In the genomic region with DNA sequence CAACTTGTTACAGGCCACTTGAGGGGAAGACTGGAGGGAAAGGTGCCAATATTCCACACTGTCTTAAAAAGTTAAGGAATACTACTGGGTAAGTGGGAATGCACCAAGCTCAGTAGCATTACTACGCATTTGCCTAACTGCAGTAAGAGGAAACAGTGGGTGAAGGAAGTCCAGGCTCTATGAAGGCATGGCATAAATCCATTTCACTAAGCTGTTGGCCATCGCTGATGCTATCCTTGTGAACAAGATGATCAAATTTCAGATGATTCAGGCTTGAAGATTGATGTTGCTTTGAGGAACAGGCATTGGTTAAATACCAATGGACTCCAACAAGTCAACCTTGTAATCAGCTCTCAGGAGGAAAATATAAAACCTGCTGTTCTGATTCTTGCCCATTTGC, we compare ENCODE assay signal across 1 cellular context.
TF ChIP-seq lines count a peak whose summit lies in the region.

No MANE protein-coding gene starts in this region.

TF ChIP-seq in K562, 482 proteins besides CTCF, POLR2A, EP300 and RAD21:
- TF ChIP-seq ZNF175 (CRISPR knock-in tag; IDR thresholded peaks at IDR 0.05; ENCODE audit: low read depth) (no peak), SAFB (IDR thresholded peaks at IDR 0.05; ENCODE audit: borderline replicate concordance, low read depth, low read length) (no peak), RBFOX2 (IDR thresholded peaks at IDR 0.05; ENCODE audit: low read depth, low read length) (no peak), ETV5 (CRISPR knock-in tag; IDR thresholded peaks at IDR 0.05; ENCODE audit: low read depth) (no peak), POLR2H (tag; IDR thresholded peaks at IDR 0.05; ENCODE audit: low read depth) (no peak), POLR2AphosphoS2 (IDR thresholded peaks at IDR 0.05; ENCODE audit: low read length) (no peak), MEF2A (IDR thresholded peaks at IDR 0.05; ENCODE audit: control insufficient read depth, low read depth, low read length) (no peak), ZNF589 (CRISPR knock-in tag; IDR thresholded peaks at IDR 0.05; ENCODE audit: low read depth) (no peak), BHLHE40 (IDR thresholded peaks at IDR 0.05; ENCODE audit: low read length) (no peak), C11orf30 (IDR thresholded peaks at IDR 0.05; ENCODE audit: low read depth) (no peak), NFIC (IDR thresholded peaks at IDR 0.05) (no peak), FOS (IDR thresholded peaks at IDR 0.05; ENCODE audit: extremely low read depth, insufficient read length) (no peak), ZNF311 (CRISPR knock-in tag; IDR thresholded peaks at IDR 0.05) (no peak), ZNF12 (CRISPR knock-in tag; IDR thresholded peaks at IDR 0.05) (no peak)
- TF ChIP-seq, protein P1, sequence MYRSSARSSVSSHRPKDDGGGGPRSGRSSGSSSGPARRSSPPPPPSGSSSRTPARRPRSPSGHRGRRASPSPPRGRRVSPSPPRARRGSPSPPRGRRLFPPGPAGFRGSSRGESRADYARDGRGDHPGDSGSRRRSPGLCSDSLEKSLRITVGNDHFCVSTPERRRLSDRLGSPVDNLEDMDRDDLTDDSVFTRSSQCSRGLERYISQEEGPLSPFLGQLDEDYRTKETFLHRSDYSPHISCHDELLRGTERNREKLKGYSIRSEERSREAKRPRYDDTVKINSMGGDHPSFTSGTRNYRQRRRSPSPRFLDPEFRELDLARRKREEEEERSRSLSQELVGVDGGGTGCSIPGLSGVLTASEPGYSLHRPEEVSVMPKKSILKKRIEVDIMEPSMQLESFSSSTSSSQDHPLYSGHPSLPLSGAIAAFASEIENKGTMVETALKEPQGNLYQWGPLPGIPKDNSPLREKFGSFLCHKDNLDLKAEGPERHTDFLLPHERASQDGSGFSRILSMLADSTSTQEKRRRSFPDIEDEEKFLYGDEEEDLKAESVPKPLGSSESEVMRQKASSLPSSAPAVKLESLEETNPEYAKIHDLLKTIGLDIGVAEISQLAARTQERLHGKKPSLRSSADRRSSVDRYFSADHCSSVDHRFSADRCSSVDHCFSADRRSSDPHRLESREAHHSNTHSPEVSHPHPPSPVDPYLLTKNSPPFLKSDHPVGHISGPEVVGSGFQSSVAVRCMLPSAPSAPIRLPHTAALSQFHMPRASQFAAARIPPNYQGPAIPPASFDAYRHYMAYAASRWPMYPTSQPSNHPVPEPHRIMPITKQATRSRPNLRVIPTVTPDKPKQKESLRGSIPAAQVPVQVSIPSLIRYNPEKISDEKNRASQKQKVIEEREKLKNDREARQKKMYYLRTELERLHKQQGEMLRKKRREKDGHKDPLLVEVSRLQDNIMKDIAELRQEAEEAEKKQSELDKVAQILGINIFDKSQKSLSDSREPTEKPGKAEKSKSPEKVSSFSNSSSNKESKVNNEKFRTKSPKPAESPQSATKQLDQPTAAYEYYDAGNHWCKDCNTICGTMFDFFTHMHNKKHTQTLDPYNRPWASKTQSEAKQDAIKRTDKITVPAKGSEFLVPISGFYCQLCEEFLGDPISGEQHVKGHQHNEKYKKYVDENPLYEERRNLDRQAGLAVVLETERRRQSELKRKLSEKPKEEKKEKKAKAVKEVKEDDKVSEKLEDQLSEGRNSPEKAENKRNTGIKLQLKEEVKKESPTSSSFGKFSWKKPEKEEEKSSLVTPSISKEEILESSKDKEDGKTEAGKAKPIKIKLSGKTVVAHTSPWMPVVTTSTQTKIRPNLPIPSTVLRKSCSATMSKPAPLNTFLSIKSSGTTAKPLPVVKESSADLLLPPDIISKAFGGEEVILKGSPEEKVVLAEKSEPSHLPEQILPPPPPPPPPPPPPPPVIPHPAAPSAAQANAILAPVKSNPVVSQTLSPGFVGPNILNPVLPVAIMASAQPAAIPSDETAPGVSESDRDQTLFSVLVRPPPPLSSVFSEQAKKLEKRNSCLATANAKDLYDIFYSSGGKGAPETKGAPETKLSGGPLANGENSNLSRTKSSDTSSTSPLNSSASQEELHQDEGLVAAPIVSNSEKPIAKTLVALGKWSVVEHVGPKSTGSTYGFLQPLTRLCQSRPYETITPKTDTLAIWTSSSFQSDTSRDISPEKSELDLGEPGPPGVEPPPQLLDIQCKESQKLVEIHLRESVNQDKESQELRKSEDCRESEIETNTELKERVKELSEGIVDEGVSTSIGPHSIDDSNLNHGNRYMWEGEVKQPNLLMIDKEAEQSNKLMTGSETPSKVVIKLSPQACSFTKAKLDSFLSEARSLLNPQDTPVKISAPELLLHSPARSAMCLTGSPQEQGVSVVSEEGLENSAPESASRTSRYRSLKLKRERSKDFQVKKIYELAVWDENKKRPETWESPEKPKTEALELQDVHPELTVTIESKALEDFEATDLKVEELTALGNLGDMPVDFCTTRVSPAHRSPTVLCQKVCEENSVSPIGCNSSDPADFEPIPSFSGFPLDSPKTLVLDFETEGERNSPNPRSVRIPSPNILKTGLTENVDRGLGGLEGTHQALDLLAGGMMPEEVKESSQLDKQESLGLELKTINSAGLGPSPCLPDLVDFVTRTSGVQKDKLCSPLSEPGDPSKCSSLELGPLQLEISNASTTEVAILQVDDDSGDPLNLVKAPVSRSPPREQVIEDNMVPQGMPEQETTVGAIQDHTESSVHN (IDR thresholded peaks at IDR 0.05; ENCODE audit: borderline replicate concordance in 1 of 2, low read depth in 1 of 2) = no peak
- TF ChIP-seq, protein P2, sequence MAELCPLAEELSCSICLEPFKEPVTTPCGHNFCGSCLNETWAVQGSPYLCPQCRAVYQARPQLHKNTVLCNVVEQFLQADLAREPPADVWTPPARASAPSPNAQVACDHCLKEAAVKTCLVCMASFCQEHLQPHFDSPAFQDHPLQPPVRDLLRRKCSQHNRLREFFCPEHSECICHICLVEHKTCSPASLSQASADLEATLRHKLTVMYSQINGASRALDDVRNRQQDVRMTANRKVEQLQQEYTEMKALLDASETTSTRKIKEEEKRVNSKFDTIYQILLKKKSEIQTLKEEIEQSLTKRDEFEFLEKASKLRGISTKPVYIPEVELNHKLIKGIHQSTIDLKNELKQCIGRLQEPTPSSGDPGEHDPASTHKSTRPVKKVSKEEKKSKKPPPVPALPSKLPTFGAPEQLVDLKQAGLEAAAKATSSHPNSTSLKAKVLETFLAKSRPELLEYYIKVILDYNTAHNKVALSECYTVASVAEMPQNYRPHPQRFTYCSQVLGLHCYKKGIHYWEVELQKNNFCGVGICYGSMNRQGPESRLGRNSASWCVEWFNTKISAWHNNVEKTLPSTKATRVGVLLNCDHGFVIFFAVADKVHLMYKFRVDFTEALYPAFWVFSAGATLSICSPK (IDR thresholded peaks at IDR 0.05; ENCODE audit: borderline replicate concordance) = no peak
